25 cellular contexts compared by ENCODE assay signal in the genomic region with DNA sequence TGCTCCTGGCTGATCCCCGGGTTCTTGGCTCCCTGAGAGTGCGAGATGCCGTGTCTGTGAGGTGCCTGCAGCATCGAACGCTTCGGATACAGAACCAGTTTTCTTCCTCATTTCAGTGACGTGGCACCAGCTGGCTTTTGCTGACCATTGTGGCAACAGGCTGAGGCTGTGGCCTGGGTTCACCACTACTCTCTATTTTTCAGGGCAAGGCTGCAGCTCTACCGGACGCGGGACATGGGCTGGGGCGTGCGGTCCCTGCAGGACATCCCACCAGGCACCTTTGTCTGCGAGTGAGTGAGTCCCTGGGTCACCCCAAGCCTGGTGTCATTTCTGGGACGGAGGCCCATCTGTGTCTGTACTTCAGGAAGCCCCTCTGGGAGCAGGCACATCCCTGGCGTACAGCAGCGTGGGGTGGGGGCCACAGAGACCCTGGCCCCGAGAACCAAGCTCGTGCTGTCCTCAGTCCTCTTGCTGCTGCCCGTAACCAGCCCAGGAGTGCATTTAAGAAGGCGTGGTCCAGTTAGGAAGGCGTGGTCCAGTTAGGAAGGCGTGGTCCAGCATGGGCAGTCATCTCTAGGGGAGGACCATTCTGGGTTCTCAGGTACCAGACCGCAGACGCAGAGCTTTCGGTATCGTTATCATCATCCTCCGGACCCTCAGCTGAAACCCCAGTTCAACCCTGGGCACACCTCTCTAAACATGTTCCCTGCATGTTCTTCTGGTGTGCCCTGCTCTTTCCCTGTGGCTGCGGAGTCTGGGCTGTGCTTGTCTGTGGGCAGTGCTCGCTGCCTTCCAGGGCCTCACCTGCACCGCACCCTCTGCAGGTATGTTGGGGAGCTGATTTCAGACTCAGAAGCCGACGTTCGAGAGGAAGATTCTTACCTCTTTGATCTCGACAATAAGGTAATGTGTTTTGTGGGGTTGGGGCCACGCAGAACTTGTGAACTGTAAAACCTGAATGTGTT.
"Had no signal": no experiment of that assay in that cellular context is flagged by ENCODE, and none has a peak within 500 bp of the region (broad histone marks: within the 10 kb centered on the region; RNA-seq: fewer than 3 reads in every experiment).

No MANE protein-coding gene starts in this region.

- H2AFZ ChIP-seq: hepatocyte had no signal

- H3K4me1 ChIP-seq: body of pancreas, colonic mucosa, foreskin keratinocyte had no signal

- H3K9me3 Mint-ChIP-seq: activated B cell treated with CpG ODN at 0.5 μM for 24 hours; activated T-helper 17 cell treated with anti-CD3 and anti-CD28 coated beads, Interleukin-2, amount 50 U/mL, for 72 hours; T-cell had no signal

- H3K4me2 ChIP-seq: hepatocyte had no signal

- ATAC-seq: activated CD8-positive, alpha-beta T cell treated with anti-CD3 and anti-CD28 coated beads for 36 hours; activated T-helper 17 cell treated with anti-CD3 and anti-CD28 coated beads, Interleukin-2, amount 50 U/mL, for 72 hours; body of pancreas; foreskin keratinocyte; SK-N-SH treated with all-trans-retinoic acid at 6 μM for 48 hours; T-cell had no signal

- H3K4me3 ChIP-seq: body of pancreas, colonic mucosa, hepatocyte, lung, skin epidermis, thoracic aorta, upper lobe of left lung had no signal

- H3K27me3 ChIP-seq: body of pancreas, colonic mucosa, foreskin keratinocyte, hepatocyte, upper lobe of left lung had no signal

- FAIRE-seq: islet of Langerhans had no signal

- H3K27ac ChIP-seq: body of pancreas, colonic mucosa, foreskin keratinocyte, hepatocyte, skin epidermis, thoracic aorta, upper lobe of left lung had no signal

- H3K27me3 Mint-ChIP-seq: activated B cell treated with CpG ODN at 0.5 μM for 24 hours; activated CD8-positive, alpha-beta T cell treated with anti-CD3 and anti-CD28 coated beads for 36 hours; activated T-helper 17 cell treated with anti-CD3 and anti-CD28 coated beads, Interleukin-2, amount 50 U/mL, for 72 hours; T-cell had no signal

- DNase-seq: activated B cell treated with CpG ODN at 0.5 μM for 24 hours; activated CD4-positive, alpha-beta T cell treated with anti-CD3 and anti-CD28 coated beads for 4 hours; activated CD8-positive, alpha-beta T cell treated with anti-CD3 and anti-CD28 coated beads for 36 hours; activated naive CD4-positive, alpha-beta T cell treated with anti-CD3 and anti-CD28 coated beads, Interleukin-2, amount 50 U/mL, for 16 hours; activated T-cell treated with anti-CD3 and anti-CD28 coated beads, Interleukin-2, amount 50 U/mL, for 1 hour; amniotic stem cell; body of pancreas; central memory CD4-positive, alpha-beta T cell; colonic mucosa; endodermal cell; foreskin keratinocyte; midbrain; nephron progenitor cell; nucleus accumbens; stimulated activated CD4-positive, alpha-beta T cell treated with anti-CD3 and anti-CD28 coated beads, Interleukin-4, amount 100 ng/mL, for 1 hour; T-cell; T-helper 9 cell had no signal

- H3K4me3 Mint-ChIP-seq: activated B cell treated with CpG ODN at 0.5 μM for 24 hours; activated CD8-positive, alpha-beta T cell treated with anti-CD3 and anti-CD28 coated beads for 36 hours; activated T-helper 17 cell treated with anti-CD3 and anti-CD28 coated beads, Interleukin-2, amount 50 U/mL, for 72 hours; endodermal cell; nephron progenitor cell; T-cell had no signal

- H3K4me1 Mint-ChIP-seq: activated T-helper 17 cell treated with anti-CD3 and anti-CD28 coated beads, Interleukin-2, amount 50 U/mL, for 72 hours; endodermal cell; T-cell had no signal

- H3K36me3 ChIP-seq: colonic mucosa had no signal

- H3K9me3 ChIP-seq: body of pancreas, colonic mucosa, thoracic aorta, upper lobe of left lung had no signal

- H3K27ac Mint-ChIP-seq: activated CD8-positive, alpha-beta T cell treated with anti-CD3 and anti-CD28 coated beads for 36 hours; activated T-helper 17 cell treated with anti-CD3 and anti-CD28 coated beads, Interleukin-2, amount 50 U/mL, for 72 hours; endodermal cell; nephron progenitor cell; T-cell had no signal
